ENCODE assay signal across 10 cellular contexts in genomic region chr1:225464851-225465792, GRCh38. TPM values are rescaled to one million over a fixed set of nuclear protein-coding genes. Genes with fewer than 3 reads are reported as not detected.
A peak's percentile ranks its signal among the peaks of the same experiment; 100 is the strongest.
DNase-seq lines count a peak whose midpoint lies in the region; ATAC-seq and TF ChIP-seq lines count a peak whose summit lies in the region.
"Had no signal": no experiment of that assay in that cellular context is flagged by ENCODE, and none has a peak within 500 bp of the region (broad histone marks: within the 10 kb centered on the region; RNA-seq: fewer than 3 reads in every experiment).

No MANE protein-coding gene starts in this region.

- DNase-seq in Right ventricle myocardium superior (peak; percentile 35), right atrium auricular region (ENCODE audit: low spot score) (no peak), WERI-Rb-1 (peak; percentile 13), islet precursor cell (peak; percentile 82)
- no peak for DNase-seq in stimulated activated naive CD8-positive, alpha-beta T cell treated with anti-CD3 and anti-CD28 coated beads, Interleukin-15, amount 100 ng/mL, for 72 hours
- DNase-seq: activated CD4-positive, alpha-beta T cell treated with anti-CD3 and anti-CD28 coated beads, Interleukin-2, amount 50 U/mL, for 1 hour had no signal

- H3K27me3 Mint-ChIP-seq in stimulated activated naive CD8-positive, alpha-beta T cell treated with anti-CD3 and anti-CD28 coated beads, Interleukin-15, amount 100 ng/mL, for 72 hours = no peaks in the 10 kb centered on the region

- H3K27me3 ChIP-seq in right atrium auricular region (no peaks in the 10 kb centered on the region), WERI-Rb-1 (ENCODE audit: insufficient read depth, low read depth, severe bottlenecking) (no peaks in the 10 kb centered on the region)

- H3K27ac ChIP-seq in right atrium auricular region (no peak overlapping the region), WERI-Rb-1 (no peak overlapping the region)
- H3K27ac ChIP-seq: skin epidermis had no signal

- H3K9me3 Mint-ChIP-seq in stimulated activated naive CD8-positive, alpha-beta T cell treated with anti-CD3 and anti-CD28 coated beads, Interleukin-15, amount 100 ng/mL, for 72 hours = no peaks in the 10 kb centered on the region

- intact Hi-C loops in Right ventricle myocardium superior (cut with DNase I) = no loop called here

- peaks cover 0 to 44% of the 10 kb centered on the region in 2 donors for H3K4me1 ChIP-seq in right atrium auricular region

- H3K4me3 ChIP-seq in right atrium auricular region (no peak overlapping the region), WERI-Rb-1 (ENCODE audit: low read depth, low read length) (no peak overlapping the region)
- H3K4me3 ChIP-seq: skin epidermis had no signal

- H3K4me3 Mint-ChIP-seq in stimulated activated naive CD8-positive, alpha-beta T cell treated with anti-CD3 and anti-CD28 coated beads, Interleukin-15, amount 100 ng/mL, for 72 hours = peak overlapping the region; percentile 9 to 27

- no peaks in the 10 kb centered on the region for H3K36me3 ChIP-seq in right atrium auricular region
- H3K36me3 ChIP-seq in WERI-Rb-1 = no peaks in the 10 kb centered on the region

- H3K9me3 ChIP-seq in right atrium auricular region (no peaks in the 10 kb centered on the region), WERI-Rb-1 (ENCODE audit: severe bottlenecking) (no peaks in the 10 kb centered on the region)

- H3K4me1 Mint-ChIP-seq in stimulated activated naive CD8-positive, alpha-beta T cell treated with anti-CD3 and anti-CD28 coated beads, Interleukin-15, amount 100 ng/mL, for 72 hours = peaks cover 60% of the 10 kb centered on the region

- TF ChIP-seq CTCF in right atrium auricular region (IDR thresholded peaks at IDR 0.05) (no peak), WERI-Rb-1 (IDR thresholded peaks at IDR 0.05; ENCODE audit: low read depth, low read length) (no peak)

- ATAC-seq in Right ventricle myocardium superior (ENCODE audit: poor library complexity) (no peak), GM19351 (IDR thresholded peaks at IDR 0.05; ENCODE audit: unreplicated experiment) (no peak), GM21367 (IDR thresholded peaks at IDR 0.05; ENCODE audit: unreplicated experiment) (no peak), HG03354 (IDR thresholded peaks at IDR 0.05; ENCODE audit: poor library complexity, severe bottlenecking, unreplicated experiment) (no peak)
- no peak for ATAC-seq in stimulated activated naive CD8-positive, alpha-beta T cell treated with anti-CD3 and anti-CD28 coated beads, Interleukin-15, amount 100 ng/mL, for 72 hours

- peak overlapping the region in 1 of 2 donors; percentile 72 for H3K27ac Mint-ChIP-seq in stimulated activated naive CD8-positive, alpha-beta T cell treated with anti-CD3 and anti-CD28 coated beads, Interleukin-15, amount 100 ng/mL, for 72 hours

RNA-seq across cellular contexts. Expression of gene LBR, which starts 37.3 kb away (rescaled TPM):
- total RNA-seq in Right ventricle myocardium superior (11.7 TPM), right atrium auricular region (10 to 100 TPM; 10.5 to 15.3 TPM)

Comparison
In these comparisons a context has a peak if more than half of its experiments do, and no peak if none do; other contexts are left out.
1. DNase-seq: peak in Right ventricle myocardium superior (single experiment), WERI-Rb-1 (single experiment) and islet precursor cell (single experiment); none in right atrium auricular region (single experiment) and stimulated activated naive CD8-positive, alpha-beta T cell treated with anti-CD3 and anti-CD28 coated beads, Interleukin-15, amount 100 ng/mL, for 72 hours (0 of 2).